ENCODE assay signal across 21 cellular contexts in the genomic region with DNA sequence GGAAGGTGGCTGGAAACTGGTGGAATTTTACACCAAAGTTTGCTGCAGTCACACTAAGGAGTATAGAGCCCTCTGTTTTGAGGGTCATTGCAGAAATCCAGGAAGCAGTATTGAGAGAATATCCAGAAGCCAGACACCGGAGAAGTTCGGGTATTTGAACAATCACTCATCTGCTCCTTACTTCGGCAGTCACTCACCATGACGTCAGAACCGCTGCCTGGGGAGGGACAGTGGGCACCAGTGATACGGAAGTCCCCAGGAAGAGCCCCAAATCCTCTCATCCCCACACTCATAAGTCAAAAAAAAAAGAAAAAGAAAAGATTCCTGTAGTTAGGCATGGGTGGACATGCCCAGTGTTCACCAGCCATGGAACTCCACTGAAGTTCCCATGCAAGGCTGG. TPM values are rescaled to one million over a fixed set of nuclear protein-coding genes. Genes with fewer than 3 reads are reported as not detected.
A peak's percentile ranks its signal among the peaks of the same experiment; 100 is the strongest.
DNase-seq lines count a peak whose midpoint lies in the region; ATAC-seq and TF ChIP-seq lines count a peak whose summit lies in the region.
"Had no signal": no experiment of that assay in that cellular context is flagged by ENCODE, and none has a peak within 500 bp of the region (broad histone marks: within the 10 kb centered on the region; RNA-seq: fewer than 3 reads in every experiment).

No MANE protein-coding gene starts in this region.

- TF ChIP-seq CTCF in HEK293 (tag by site-specific recombination; IDR thresholded peaks at IDR 0.05) (no peak), neural crest cell (conservative IDR thresholded peaks at IDR 0.05) (no peak), osteocyte (IDR thresholded peaks at IDR 0.05) (no peak)

- peaks cover 16% of the 10 kb centered on the region for H3K36me3 ChIP-seq in CD4-positive, CD25-positive, alpha-beta regulatory T cell (ENCODE audit: control insufficient read depth, insufficient read depth, low read length)
- H3K36me3 ChIP-seq in HEK293 (ENCODE audit: control insufficient read depth in 2 of 2, insufficient read depth in 1 of 2, low read length in 2 of 2), result peaks cover 11 to 18% of the 10 kb centered on the region in 2 experiments

- no peak overlapping the region for H3K27ac ChIP-seq in CD4-positive, CD25-positive, alpha-beta regulatory T cell (ENCODE audit: insufficient read depth, low read length, poor library complexity, severe bottlenecking)
- no peak overlapping the region for H3K27ac ChIP-seq in HEK293 (ENCODE audit: extremely low read depth, low read depth, low read length)

- H3K27ac Mint-ChIP-seq in CD4-positive, CD25-positive, alpha-beta regulatory T cell, result peak overlapping the region in 2 of 3 donors; percentile 55 to 93
- H3K27ac Mint-ChIP-seq in activated T-helper 17 cell treated with anti-CD3 and anti-CD28 coated beads, Interleukin-2, amount 50 U/mL, for 72 hours, result peak overlapping the region; percentile 34
- H3K27ac Mint-ChIP-seq in neural crest cell (ENCODE audit: unreplicated experiment) (no peak overlapping the region), osteocyte (ENCODE audit: unreplicated experiment) (no peak overlapping the region)
- no peak overlapping the region for H3K27ac Mint-ChIP-seq in activated T-cell treated with anti-CD3 and anti-CD28 coated beads, Interleukin-2, amount 50 U/mL, for 24 hours

- H3K9me3 Mint-ChIP-seq in CD4-positive, CD25-positive, alpha-beta regulatory T cell, result no peaks in the 10 kb centered on the region
- H3K9me3 Mint-ChIP-seq in activated T-helper 17 cell treated with anti-CD3 and anti-CD28 coated beads, Interleukin-2, amount 50 U/mL, for 72 hours, result no peaks in the 10 kb centered on the region
- no peaks in the 10 kb centered on the region for H3K9me3 Mint-ChIP-seq in neural crest cell
- H3K9me3 Mint-ChIP-seq in osteocyte (ENCODE audit: unreplicated experiment), result no peaks in the 10 kb centered on the region
- H3K9me3 Mint-ChIP-seq in activated T-cell treated with anti-CD3 and anti-CD28 coated beads, Interleukin-2, amount 50 U/mL, for 24 hours, result no peaks in the 10 kb centered on the region

- H3K4me3 ChIP-seq in CD4-positive, CD25-positive, alpha-beta regulatory T cell (ENCODE audit: low read depth, low read length), result no peak overlapping the region
- H3K4me3 ChIP-seq in HEK293 (ENCODE audit: low read depth, low read length), result no peak overlapping the region

- H3K9me3 ChIP-seq in CD4-positive, CD25-positive, alpha-beta regulatory T cell (ENCODE audit: control insufficient read depth in 2 of 2, low read length in 2 of 2), result no peaks in the 10 kb centered on the region
- H3K9me3 ChIP-seq in HEK293 (ENCODE audit: control insufficient read depth, insufficient read depth, low read depth, low read length), result no peaks in the 10 kb centered on the region
- H3K9me3 ChIP-seq: SK-N-SH had no signal

- POLR2A ChIA-PET in HEK293 (lab: Yijun Ruan, JAX), result interaction anchor here (0.7 kb wide), 1 partner anchor 373 kb away, joined by 3 read pairs; no protein-coding TSS in a partner anchor

- ATAC-seq in CD4-positive, CD25-positive, alpha-beta regulatory T cell (ENCODE audit: low read depth in 2 of 2), result no peak
- ATAC-seq in activated T-helper 17 cell treated with anti-CD3 and anti-CD28 coated beads, Interleukin-2, amount 50 U/mL, for 72 hours (replicated peaks), result no peak

- DNase-seq in CD4-positive, CD25-positive, alpha-beta regulatory T cell, result no peak
- DNase-seq in neural crest cell (ENCODE audit: low read depth, low spot score), result no peak
- DNase-seq in dedifferentiated amniotic fluid mesenchymal stem cell (ENCODE audit: extremely low spot score), result no peak
- DNase-seq in osteocyte (ENCODE audit: extremely low spot score, unreplicated experiment), result no peak
- DNase-seq in activated T-cell treated with anti-CD3 and anti-CD28 coated beads, Interleukin-2, amount 50 U/mL, for 24 hours, result no peak
- DNase-seq: AML-193, COR-L47, DMS79, KG1, NCI-H1417, NCI-H187, NCI-H2107, NCI-H2227 treated with DMSO at 0.1 percent for 48 hours, NCI-H510A treated with DMSO at 0.1 percent for 48 hours, NCI-H774, SHP77 treated with DMSO at 0.1 percent for 48 hours, SK-N-SH had no signal

- H3K4me3 Mint-ChIP-seq in CD4-positive, CD25-positive, alpha-beta regulatory T cell, result peak overlapping the region in 1 of 4 donors; percentile 64
- no peak overlapping the region for H3K4me3 Mint-ChIP-seq in activated T-helper 17 cell treated with anti-CD3 and anti-CD28 coated beads, Interleukin-2, amount 50 U/mL, for 72 hours
- H3K4me3 Mint-ChIP-seq in neural crest cell (peak overlapping the region; percentile 32), osteocyte (ENCODE audit: unreplicated experiment) (no peak overlapping the region)
- H3K4me3 Mint-ChIP-seq in activated T-cell treated with anti-CD3 and anti-CD28 coated beads, Interleukin-2, amount 50 U/mL, for 24 hours, result no peak overlapping the region
- H3K4me3 Mint-ChIP-seq: CD14-positive monocyte had no signal

- H3K36me3 Mint-ChIP-seq in CD4-positive, CD25-positive, alpha-beta regulatory T cell, result peaks cover 12% of the 10 kb centered on the region
- H3K36me3 Mint-ChIP-seq in activated T-helper 17 cell treated with anti-CD3 and anti-CD28 coated beads, Interleukin-2, amount 50 U/mL, for 72 hours (ENCODE audit: low read depth), result peaks cover 28% of the 10 kb centered on the region
- no peaks in the 10 kb centered on the region for H3K36me3 Mint-ChIP-seq in neural crest cell (ENCODE audit: low read depth)
- peaks cover 7% of the 10 kb centered on the region for H3K36me3 Mint-ChIP-seq in osteocyte (ENCODE audit: unreplicated experiment)
- peaks cover 32% of the 10 kb centered on the region for H3K36me3 Mint-ChIP-seq in activated T-cell treated with anti-CD3 and anti-CD28 coated beads, Interleukin-2, amount 50 U/mL, for 24 hours (ENCODE audit: low read depth)

- H3K27me3 ChIP-seq in CD4-positive, CD25-positive, alpha-beta regulatory T cell (ENCODE audit: control insufficient read depth, insufficient read depth, low read length), result no peaks in the 10 kb centered on the region

- peaks cover 0 to 33% (median 16%) of the 10 kb centered on the region in 4 donors for H3K4me1 Mint-ChIP-seq in CD4-positive, CD25-positive, alpha-beta regulatory T cell
- peaks cover 15% of the 10 kb centered on the region for H3K4me1 Mint-ChIP-seq in activated T-helper 17 cell treated with anti-CD3 and anti-CD28 coated beads, Interleukin-2, amount 50 U/mL, for 72 hours
- H3K4me1 Mint-ChIP-seq in neural crest cell (peaks cover 14% of the 10 kb centered on the region), osteocyte (ENCODE audit: unreplicated experiment) (peaks cover 16% of the 10 kb centered on the region)
- H3K4me1 Mint-ChIP-seq in activated T-cell treated with anti-CD3 and anti-CD28 coated beads, Interleukin-2, amount 50 U/mL, for 24 hours (ENCODE audit: low read depth), result peaks cover 19% of the 10 kb centered on the region

- CTCF ChIA-PET in HEK293 (lab: Yijun Ruan, JAX), result interaction anchor here (0.5 kb wide), 1 partner anchor 27 kb away, joined by 3 read pairs; no protein-coding TSS in a partner anchor

- H3K4me1 ChIP-seq in CD4-positive, CD25-positive, alpha-beta regulatory T cell (ENCODE audit: control insufficient read depth, insufficient read depth, low read length, poor library complexity, severe bottlenecking), result peaks cover 16% of the 10 kb centered on the region
- no peaks in the 10 kb centered on the region; the same call in 1 of the 2 replicates for H3K4me1 ChIP-seq in HEK293 (ENCODE audit: control insufficient read depth, insufficient read depth, low read length)

- no peaks in the 10 kb centered on the region for H3K27me3 Mint-ChIP-seq in CD4-positive, CD25-positive, alpha-beta regulatory T cell
- no peaks in the 10 kb centered on the region for H3K27me3 Mint-ChIP-seq in activated T-helper 17 cell treated with anti-CD3 and anti-CD28 coated beads, Interleukin-2, amount 50 U/mL, for 72 hours
- peaks cover 12% of the 10 kb centered on the region for H3K27me3 Mint-ChIP-seq in neural crest cell (ENCODE audit: low read depth)
- no peaks in the 10 kb centered on the region for H3K27me3 Mint-ChIP-seq in osteocyte (ENCODE audit: unreplicated experiment)
- no peaks in the 10 kb centered on the region for H3K27me3 Mint-ChIP-seq in activated T-cell treated with anti-CD3 and anti-CD28 coated beads, Interleukin-2, amount 50 U/mL, for 24 hours

TF ChIP-seq in HEK293, 187 proteins besides CTCF, POLR2A, EP300 and RAD21:
- 0 out of 2 replicates have a peak, but pooled peaks have one; percentile 31 for TF ChIP-seq ZNF600 (tag by site-specific recombination; IDR thresholded peaks at IDR 0.05)
- no peak for TF ChIP-seq RBAK (tag by site-specific recombination; IDR thresholded peaks at IDR 0.05)
TF ChIP-seq in HEK293: peak in this region for 1.

RNA-seq across cellular contexts. Expression of a gene that starts 4.0 kb away (rescaled TPM):
- 3.1 TPM for total RNA-seq in CD4-positive, CD25-positive, alpha-beta regulatory T cell
- 10 to 100 TPM in 3 of 4 donors, 1 to 10 TPM in 1; 7.4 to 19.9 (median 11.9) TPM for polyA plus RNA-seq in CD4-positive, CD25-positive, alpha-beta regulatory T cell
- 1 to 10 TPM; 2.2 to 5.0 TPM for total RNA-seq in activated T-helper 17 cell treated with anti-CD3 and anti-CD28 coated beads, Interleukin-2, amount 50 U/mL, for 72 hours
- total RNA-seq in neural crest cell, result 9.1 and 11.0 TPM in 2 replicates
- total RNA-seq in osteocyte, result 3.9 and 5.0 TPM in 2 replicates
- total RNA-seq: H4 had no signal

RNA-seq across cellular contexts. Expression of a gene that starts 7.1 kb away (rescaled TPM):
- total RNA-seq in CD4-positive, CD25-positive, alpha-beta regulatory T cell, result 38.8 TPM
- not detected for polyA plus RNA-seq in CD4-positive, CD25-positive, alpha-beta regulatory T cell
- total RNA-seq in activated T-helper 17 cell treated with anti-CD3 and anti-CD28 coated beads, Interleukin-2, amount 50 U/mL, for 72 hours, result 10 to 100 TPM; 25.3 to 28.1 TPM
- total RNA-seq in neural crest cell (24.0 and 24.2 TPM in 2 replicates), osteocyte (14.0 and 17.6 TPM in 2 replicates)
- total RNA-seq: H4 had no signal

RNA-seq across cellular contexts. Expression of a gene that starts 11.0 kb away (rescaled TPM):
- total RNA-seq in CD4-positive, CD25-positive, alpha-beta regulatory T cell, result 141 TPM
- 100 to 1,000 TPM; 235 to 285 (median 261) TPM for polyA plus RNA-seq in CD4-positive, CD25-positive, alpha-beta regulatory T cell
- total RNA-seq in activated T-helper 17 cell treated with anti-CD3 and anti-CD28 coated beads, Interleukin-2, amount 50 U/mL, for 72 hours, result 100 to 1,000 TPM; 204 to 245 TPM
- total RNA-seq in neural crest cell (185 and 188 TPM in 2 replicates), osteocyte (142 and 163 TPM in 2 replicates)

RNA-seq across cellular contexts. Expression of a gene that starts 12.1 kb away (rescaled TPM):
- total RNA-seq in CD4-positive, CD25-positive, alpha-beta regulatory T cell, result 9.8 TPM
- polyA plus RNA-seq in CD4-positive, CD25-positive, alpha-beta regulatory T cell, result 10 to 100 TPM; 21.6 to 27.3 (median 25.2) TPM
- 10 to 100 TPM; 30.1 to 39.0 TPM for total RNA-seq in activated T-helper 17 cell treated with anti-CD3 and anti-CD28 coated beads, Interleukin-2, amount 50 U/mL, for 72 hours
- total RNA-seq in neural crest cell (16.8 and 17.6 TPM in 2 replicates), osteocyte (17.0 and 18.7 TPM in 2 replicates)

RNA-seq across cellular contexts. Expression of a gene that starts 16.3 kb away (rescaled TPM):
- total RNA-seq in CD4-positive, CD25-positive, alpha-beta regulatory T cell, result 18.8 TPM
- polyA plus RNA-seq in CD4-positive, CD25-positive, alpha-beta regulatory T cell, result 10 to 100 TPM; 24.2 to 30.5 (median 27.1) TPM
- 10 to 100 TPM; 16.2 to 21.0 TPM for total RNA-seq in activated T-helper 17 cell treated with anti-CD3 and anti-CD28 coated beads, Interleukin-2, amount 50 U/mL, for 72 hours
- total RNA-seq in neural crest cell (23.5 TPM in 2 replicates), osteocyte (21.5 and 23.0 TPM in 2 replicates)

Comparison
In these comparisons a context has a peak if more than half of its experiments do, and no peak if none do; other contexts are left out.
1. H3K27ac Mint-ChIP-seq: peak in CD4-positive, CD25-positive, alpha-beta regulatory T cell (2 of 3) and activated T-helper 17 cell treated with anti-CD3 and anti-CD28 coated beads, Interleukin-2, amount 50 U/mL, for 72 hours (single experiment); none in neural crest cell (single experiment), osteocyte (single experiment) and activated T-cell treated with anti-CD3 and anti-CD28 coated beads, Interleukin-2, amount 50 U/mL, for 24 hours (single experiment).